In genomic region chr9:91193658-91194391, GRCh38 we compare ENCODE assay signal across 8 cellular contexts.
DNase-seq lines count a peak whose midpoint lies in the region; ATAC-seq and TF ChIP-seq lines count a peak whose summit lies in the region.

No MANE protein-coding gene starts in this region.

- intact Hi-C loops in body of pancreas (cut with DNase I), result no loop called here

- peak; percentile 86 to 96 (median 95) for TF ChIP-seq POLR2A in body of pancreas (IDR thresholded peaks at IDR 0.05)

- H3K36me3 ChIP-seq in DOHH2 (ENCODE audit: control insufficient read depth, low read length) (no peaks in the 10 kb centered on the region), Loucy (ENCODE audit: insufficient read depth, low read length) (no peaks in the 10 kb centered on the region), body of pancreas (replicated peaks in 1 of 2; ENCODE audit: insufficient read depth in 1 of 2, low read depth in 2 of 2) (no peaks in the 10 kb centered on the region), iPS-15b (ENCODE audit: control insufficient read depth, insufficient read depth, low read length) (no peaks in the 10 kb centered on the region)

- H3F3A ChIP-seq in DOHH2 (ENCODE audit: control insufficient read depth, insufficient read depth) (no peaks in the 10 kb centered on the region), Loucy (ENCODE audit: low read depth) (peaks cover 20% of the 10 kb centered on the region)

- peaks cover 52% of the 10 kb centered on the region for H3K27me3 ChIP-seq in DOHH2 (ENCODE audit: control insufficient read depth, low read length)
- H3K27me3 ChIP-seq in Loucy (ENCODE audit: insufficient read depth, low read length, poor library complexity, severe bottlenecking), result no peaks in the 10 kb centered on the region
- no peaks in the 10 kb centered on the region for H3K27me3 ChIP-seq in body of pancreas
- peaks cover 30% of the 10 kb centered on the region for H3K27me3 ChIP-seq in iPS-15b (ENCODE audit: control insufficient read depth, insufficient read depth, low read length)

- H3K79me2 ChIP-seq in DOHH2 (ENCODE audit: control insufficient read depth, low read length) (no peaks in the 10 kb centered on the region), Loucy (ENCODE audit: insufficient read depth, low read length) (peaks cover 18% of the 10 kb centered on the region)

- H3K4me1 ChIP-seq in DOHH2 (ENCODE audit: control insufficient read depth, low read length) (peaks cover 24% of the 10 kb centered on the region), Loucy (ENCODE audit: insufficient read depth, low read length, poor library complexity, severe bottlenecking) (peaks cover 75% of the 10 kb centered on the region), body of pancreas (peaks cover 74% of the 10 kb centered on the region), iPS-15b (ENCODE audit: control insufficient read depth, insufficient read depth, low read length) (peaks cover 10% of the 10 kb centered on the region)

- TF ChIP-seq CTCF in DOHH2 (IDR thresholded peaks at IDR 0.05; ENCODE audit: low read depth, low read length, poor library complexity, severe bottlenecking) (no peak), Loucy (conservative IDR thresholded peaks at IDR 0.05; ENCODE audit: low read length) (no peak), body of pancreas (IDR thresholded peaks at IDR 0.05) (peak in 1 of 7 experiments; percentile 12)

- H3K9me3 ChIP-seq in DOHH2 (ENCODE audit: control insufficient read depth, insufficient read depth, low read length), result no peaks in the 10 kb centered on the region
- H3K9me3 ChIP-seq in Loucy (ENCODE audit: insufficient read depth, low read depth, low read length), result no peaks in the 10 kb centered on the region
- no peaks in the 10 kb centered on the region for H3K9me3 ChIP-seq in body of pancreas
- H3K9me3 ChIP-seq in iPS-15b (ENCODE audit: control insufficient read depth, insufficient read depth, low read length), result no peaks in the 10 kb centered on the region

- peak; percentile 33 for ATAC-seq in GM21786 (IDR thresholded peaks at IDR 0.05; ENCODE audit: unreplicated experiment)
- ATAC-seq in body of pancreas, result peak; percentile 68

- peak overlapping the region; percentile 95 for H3K9ac ChIP-seq in Loucy (ENCODE audit: low read depth, low read length, poor library complexity, severe bottlenecking)
- peak overlapping the region; percentile 47 for H3K9ac ChIP-seq in iPS-15b (ENCODE audit: low read depth, low read length)

- no peaks in the 10 kb centered on the region for H4K20me1 ChIP-seq in DOHH2 (ENCODE audit: control insufficient read depth, insufficient read depth, low read depth, low read length)
- H4K20me1 ChIP-seq in Loucy (ENCODE audit: insufficient read depth, low read length, poor library complexity, severe bottlenecking), result no peaks in the 10 kb centered on the region

- H3K9me2 ChIP-seq in DOHH2 (replicated peaks; ENCODE audit: control insufficient read depth, low read length), result no peaks in the 10 kb centered on the region
- no peaks in the 10 kb centered on the region for H3K9me2 ChIP-seq in Loucy (replicated peaks; ENCODE audit: low read depth, low read length)

- DNase-seq in UCSD-AML1 (lab: John Stamatoyannopoulos, UW; ENCODE audit: unreplicated experiment) (peak; percentile 86), body of pancreas (peak; percentile 92 to 94 (median 94)), skeletal muscle cell (ENCODE audit: low read depth) (peak; percentile 85), D341Med (ENCODE audit: low spot score) (no peak)

- H2AFZ ChIP-seq in Loucy (ENCODE audit: low read length), result peak overlapping the region; percentile 52; the same call in 1 of the 2 replicates

- no peak overlapping the region for H3K27ac ChIP-seq in DOHH2 (ENCODE audit: low read depth, low read length)
- peak overlapping the region; percentile 97 to 100 (median 99) for H3K27ac ChIP-seq in body of pancreas

- H3K4me2 ChIP-seq in DOHH2 (ENCODE audit: low read length) (peak overlapping the region; percentile 88), Loucy (ENCODE audit: low read depth, low read length, poor library complexity, severe bottlenecking) (peak overlapping the region; percentile 82)

- WGBS in body of pancreas, 2 donors, result 1% methylated on average over 43 to 52 of the region's 52 CpGs

- H3K4me3 ChIP-seq in DOHH2 (ENCODE audit: low read length) (peak overlapping the region; percentile 61), Loucy (ENCODE audit: low read length, poor library complexity, severe bottlenecking) (peak overlapping the region; percentile 77), body of pancreas (no peak overlapping the region), iPS-15b (ENCODE audit: low read depth, low read length) (peak overlapping the region; percentile 59), skeletal muscle cell (ENCODE audit: low read depth, low read length) (peak overlapping the region; percentile 37)

Comparison
In these comparisons a context has a peak if more than half of its experiments do, and no peak if none do; other contexts are left out.
1. H3K4me3 ChIP-seq: peak in DOHH2 (single experiment), Loucy (single experiment), iPS-15b (single experiment) and skeletal muscle cell (single experiment); none in body of pancreas (0 of 2).